In genomic region chr3:113698213-113698742, GRCh38 we compare ENCODE assay signal across 10 cellular contexts. TPM values are rescaled to one million over a fixed set of nuclear protein-coding genes. Genes with fewer than 3 reads are reported as not detected.
DNase-seq lines count a peak whose midpoint lies in the region; ATAC-seq and TF ChIP-seq lines count a peak whose summit lies in the region.
"Had no signal": no experiment of that assay in that cellular context is flagged by ENCODE, and none has a peak within 500 bp of the region (broad histone marks: within the 10 kb centered on the region; RNA-seq: fewer than 3 reads in every experiment).

No MANE protein-coding gene starts in this region.

- H3K9me3 ChIP-seq in left lung: no peaks in the 10 kb centered on the region
- no peaks in the 10 kb centered on the region for H3K9me3 ChIP-seq in thoracic aorta

- H3K36me3 ChIP-seq in left lung (no peaks in the 10 kb centered on the region), thoracic aorta (no peaks in the 10 kb centered on the region)

- DNase-seq in activated naive CD4-positive, alpha-beta T cell treated with anti-CD3 and anti-CD28 coated beads for 36 hours: no peak
- no peak for DNase-seq in activated naive CD4-positive, alpha-beta T cell treated with anti-CD3 and anti-CD28 coated beads, Interleukin-2, amount 50 U/mL, for 72 hours (ENCODE audit: low spot score in 2 of 2)
- no peak for DNase-seq in WTC11 (ENCODE audit: low spot score)
- no peak for DNase-seq in left lung
- DNase-seq in thoracic aorta (ENCODE audit: low spot score): no peak
- DNase-seq in cerebellum (ENCODE audit: low spot score): no peak
- no peak for DNase-seq in 8988T
- DNase-seq in HEK293T (ENCODE audit: extremely low spot score): no peak
- DNase-seq: aorta had no signal

- H3K4me3 Mint-ChIP-seq in activated naive CD4-positive, alpha-beta T cell treated with anti-CD3 and anti-CD28 coated beads for 36 hours: no peak overlapping the region
- no peak overlapping the region for H3K4me3 Mint-ChIP-seq in WTC11
- H3K4me3 Mint-ChIP-seq: activated CD4-positive, alpha-beta memory T cell treated with anti-CD3 and anti-CD28 coated beads for 36 hours had no signal

- TF ChIP-seq CTCF in WTC11 (IDR thresholded peaks at IDR 0.05) (no peak), left lung (IDR thresholded peaks at IDR 0.05) (no peak), thoracic aorta (IDR thresholded peaks at IDR 0.05) (no peak)

- ATAC-seq in activated naive CD4-positive, alpha-beta T cell treated with anti-CD3 and anti-CD28 coated beads, Interleukin-2, amount 50 U/mL, for 72 hours: no peak
- no peak for ATAC-seq in WTC11
- no peak for ATAC-seq in left lung
- ATAC-seq in thoracic aorta (ENCODE audit: insufficient number of reproducible peaks, low FRiP score, low read depth): no peak

- H3K27ac ChIP-seq in left lung (no peak overlapping the region), thoracic aorta (peak overlapping the region; percentile 38 to 93)

- H3K4me1 ChIP-seq in left lung (peaks cover 6 to 44% of the 10 kb centered on the region in 2 donors), thoracic aorta (ENCODE audit: control insufficient read depth in 1 of 2, low read depth in 2 of 2) (peaks cover 19 to 29% of the 10 kb centered on the region in 2 donors)

- no peaks in the 10 kb centered on the region for H3K27me3 Mint-ChIP-seq in activated naive CD4-positive, alpha-beta T cell treated with anti-CD3 and anti-CD28 coated beads for 36 hours (ENCODE audit: low read depth)
- H3K27me3 Mint-ChIP-seq in WTC11 (ENCODE audit: low read depth): no peaks in the 10 kb centered on the region
- H3K27me3 Mint-ChIP-seq: activated CD4-positive, alpha-beta memory T cell treated with anti-CD3 and anti-CD28 coated beads for 36 hours had no signal

- CTCF ChIA-PET in activated naive CD4-positive, alpha-beta T cell treated with anti-CD3 and anti-CD28 coated beads for 36 hours (lab: Charles Lee): interaction anchor here (0.6 to 3.1 kb wide), 4 partner anchors 30 to 205 kb away, joined by 3 to 16 read pairs (median 5); partner anchors contain the start of gene NAA50
- CTCF ChIA-PET in WTC11 (lab: Charles Lee): interaction anchor here (1.3 to 1.7 kb wide), 2 partner anchors 47 to 121 kb away, joined by 3 to 9 read pairs; partner anchors contain the start of gene NAA50
- CTCF ChIA-PET in HEK293T (lab: Yijun Ruan, JAX): interaction anchor here (0.5 kb wide), 1 partner anchor 14 kb away, joined by 3 read pairs; no protein-coding TSS in a partner anchor

- POLR2A ChIA-PET in WTC11 (lab: Charles Lee): interaction anchor here (0.7 kb wide), 1 partner anchor 146 kb away, joined by 3 read pairs; no protein-coding TSS in a partner anchor
- POLR2A ChIA-PET in HEK293T (lab: Yijun Ruan, JAX): no interaction called here

- peaks cover 23% of the 10 kb centered on the region for H3K4me1 Mint-ChIP-seq in activated naive CD4-positive, alpha-beta T cell treated with anti-CD3 and anti-CD28 coated beads for 36 hours (ENCODE audit: low read depth)
- H3K4me1 Mint-ChIP-seq in WTC11: peaks cover 13% of the 10 kb centered on the region

- peak overlapping the region; percentile 28 to 81 for H3K4me3 ChIP-seq in left lung
- peak overlapping the region; percentile 84 for H3K4me3 ChIP-seq in thoracic aorta

- no peaks in the 10 kb centered on the region for H3K9me3 Mint-ChIP-seq in activated naive CD4-positive, alpha-beta T cell treated with anti-CD3 and anti-CD28 coated beads for 36 hours
- H3K9me3 Mint-ChIP-seq in activated naive CD4-positive, alpha-beta T cell treated with anti-CD3 and anti-CD28 coated beads, Interleukin-2, amount 50 U/mL, for 72 hours: no peaks in the 10 kb centered on the region
- H3K9me3 Mint-ChIP-seq in WTC11: no peaks in the 10 kb centered on the region
- H3K9me3 Mint-ChIP-seq: activated CD4-positive, alpha-beta memory T cell treated with anti-CD3 and anti-CD28 coated beads for 36 hours had no signal

- intact Hi-C loops in activated naive CD4-positive, alpha-beta T cell treated with anti-CD3 and anti-CD28 coated beads for 36 hours (cut with micrococcal nuclease): no loop called here
- intact Hi-C loops in left lung (cut with DNase I): no loop called here

- peaks cover 2% of the 10 kb centered on the region for H3K36me3 Mint-ChIP-seq in activated naive CD4-positive, alpha-beta T cell treated with anti-CD3 and anti-CD28 coated beads for 36 hours (ENCODE audit: low read depth)
- H3K36me3 Mint-ChIP-seq in activated naive CD4-positive, alpha-beta T cell treated with anti-CD3 and anti-CD28 coated beads, Interleukin-2, amount 50 U/mL, for 72 hours: peaks cover 11% of the 10 kb centered on the region in 2 donors
- H3K36me3 Mint-ChIP-seq in WTC11: no peaks in the 10 kb centered on the region
- H3K36me3 Mint-ChIP-seq: activated CD4-positive, alpha-beta memory T cell treated with anti-CD3 and anti-CD28 coated beads for 36 hours had no signal

- peak overlapping the region; percentile 54 for H3K27ac Mint-ChIP-seq in activated naive CD4-positive, alpha-beta T cell treated with anti-CD3 and anti-CD28 coated beads for 36 hours
- peak overlapping the region in 1 of 2 donors; percentile 85 for H3K27ac Mint-ChIP-seq in activated naive CD4-positive, alpha-beta T cell treated with anti-CD3 and anti-CD28 coated beads, Interleukin-2, amount 50 U/mL, for 72 hours
- H3K27ac Mint-ChIP-seq in WTC11: peak overlapping the region; percentile 85
- H3K27ac Mint-ChIP-seq: activated CD4-positive, alpha-beta memory T cell treated with anti-CD3 and anti-CD28 coated beads for 36 hours had no signal

- H3K27me3 ChIP-seq in left lung (no peaks in the 10 kb centered on the region), thoracic aorta (replicated peaks; ENCODE audit: insufficient read depth) (no peaks in the 10 kb centered on the region)

TF ChIP-seq in WTC11, 78 proteins besides CTCF, POLR2A, EP300 and RAD21:
- TF ChIP-seq JAZF1 (CRISPR knock-in tag; IDR thresholded peaks at IDR 0.05): no peak
- no peak for TF ChIP-seq CREM (CRISPR knock-in tag; IDR thresholded peaks at IDR 0.05)
- no peak for TF ChIP-seq OVOL2 (CRISPR knock-in tag; IDR thresholded peaks at IDR 0.05; ENCODE audit: borderline replicate concordance)
- no peak for TF ChIP-seq TCF7 (CRISPR knock-in tag; IDR thresholded peaks at IDR 0.05; ENCODE audit: low read depth)

TF ChIP-seq in HEK293T, 16 proteins besides CTCF, POLR2A, EP300 and RAD21:
- TF ChIP-seq NFRKB (IDR thresholded peaks at IDR 0.05) (no peak), ARNT (IDR thresholded peaks at IDR 0.05) (no peak), LEF1 (IDR thresholded peaks at IDR 0.05; ENCODE audit: borderline replicate concordance) (no peak), PKNOX1 (IDR thresholded peaks at IDR 0.05) (no peak), FOXA1 (IDR thresholded peaks at IDR 0.05) (no peak), L3MBTL2 (conservative IDR thresholded peaks at IDR 0.05) (no peak), FOXM1 (IDR thresholded peaks at IDR 0.05; ENCODE audit: borderline replicate concordance) (no peak), BHLHE40 (IDR thresholded peaks at IDR 0.05; ENCODE audit: borderline replicate concordance) (no peak), HDGF (IDR thresholded peaks at IDR 0.05; ENCODE audit: borderline replicate concordance) (no peak), ELF4 (IDR thresholded peaks at IDR 0.05) (no peak), SP1 (IDR thresholded peaks at IDR 0.05) (no peak), CTBP1 (IDR thresholded peaks at IDR 0.05; ENCODE audit: borderline replicate concordance) (no peak), TARDBP (IDR thresholded peaks at IDR 0.05) (no peak), FOXK2 (IDR thresholded peaks at IDR 0.05) (no peak), ZNF384 (IDR thresholded peaks at IDR 0.05) (no peak), SUZ12 (IDR thresholded peaks at IDR 0.05) (no peak)

RNA-seq across cellular contexts. Expression of gene USF3, which starts 1.8 kb away (rescaled TPM):
- 1 to 10 TPM; 7.5 to 7.9 TPM for total RNA-seq in activated naive CD4-positive, alpha-beta T cell treated with anti-CD3 and anti-CD28 coated beads for 36 hours
- 10 to 100 TPM; 14.0 to 22.2 TPM for total RNA-seq in activated naive CD4-positive, alpha-beta T cell treated with anti-CD3 and anti-CD28 coated beads, Interleukin-2, amount 50 U/mL, for 72 hours
- total RNA-seq in WTC11 (2021) (14.8 to 16.4 TPM (median 15.9 TPM) in 3 replicates), left lung (10 to 100 TPM; 18.2 to 19.0 TPM), thoracic aorta (10 to 100 TPM; 14.8 to 20.3 TPM), cerebellum (19.1 TPM)

RNA-seq across cellular contexts. Expression of gene NAA50, which starts 47.8 kb away (rescaled TPM):
- total RNA-seq in activated naive CD4-positive, alpha-beta T cell treated with anti-CD3 and anti-CD28 coated beads for 36 hours: 10 to 100 TPM; 87.7 to 91.1 TPM
- 100 to 1,000 TPM; 101 to 109 TPM for total RNA-seq in activated naive CD4-positive, alpha-beta T cell treated with anti-CD3 and anti-CD28 coated beads, Interleukin-2, amount 50 U/mL, for 72 hours
- total RNA-seq in WTC11 (2021): 170 to 193 TPM (median 175 TPM) in 3 replicates
- total RNA-seq in left lung: 100 to 1,000 TPM in 1 of 2 donors, 10 to 100 TPM in 1; 96.9 to 132 TPM
- 10 to 100 TPM; 58.3 to 78.2 TPM for total RNA-seq in thoracic aorta
- total RNA-seq in cerebellum: 56.1 TPM

RNA-seq across cellular contexts. Expression of gene ATP6V1A, which starts 48.6 kb away (rescaled TPM):
- 10 to 100 TPM; 41.7 to 41.9 TPM for total RNA-seq in activated naive CD4-positive, alpha-beta T cell treated with anti-CD3 and anti-CD28 coated beads for 36 hours
- total RNA-seq in activated naive CD4-positive, alpha-beta T cell treated with anti-CD3 and anti-CD28 coated beads, Interleukin-2, amount 50 U/mL, for 72 hours: 10 to 100 TPM; 48.8 to 69.5 TPM
- total RNA-seq in WTC11 (2021) (85.6 to 90.7 TPM (median 88.9 TPM) in 3 replicates), left lung (100 to 1,000 TPM; 111 to 137 TPM), thoracic aorta (10 to 100 TPM; 27.8 to 32.2 TPM), cerebellum (105 TPM)

Comparison
In these comparisons a context has a peak if more than half of its experiments do, and no peak if none do; other contexts are left out.
1. H3K27ac ChIP-seq: peak in thoracic aorta (2 of 2); none in left lung (0 of 2).